1 cellular context compared by ENCODE assay signal in genomic region chr6:18515767-18516166, GRCh38.
TF ChIP-seq lines count a peak whose summit lies in the region.

No MANE protein-coding gene starts in this region.

TF ChIP-seq in IMR-90, 13 proteins besides CTCF, POLR2A, EP300 and RAD21 (continued from another document):
- no peak for TF ChIP-seq USF2 (IDR thresholded peaks at IDR 0.05; ENCODE audit: low read depth, low read length)
- TF ChIP-seq MXI1 (IDR thresholded peaks at IDR 0.05; ENCODE audit: borderline replicate concordance, low read depth, low read length) = no peak
- no peak for TF ChIP-seq RFX5 (IDR thresholded peaks at IDR 0.05; ENCODE audit: low read depth, low read length)
- TF ChIP-seq CEBPB (IDR thresholded peaks at IDR 0.05; ENCODE audit: low read depth, low read length) = no peak
- TF ChIP-seq ELK1 (IDR thresholded peaks at IDR 0.05; ENCODE audit: borderline replicate concordance, low read depth, low read length) = no peak
TF ChIP-seq in IMR-90: peak in this region for 0.
